8 cellular contexts compared by ENCODE assay signal in the genomic region with DNA sequence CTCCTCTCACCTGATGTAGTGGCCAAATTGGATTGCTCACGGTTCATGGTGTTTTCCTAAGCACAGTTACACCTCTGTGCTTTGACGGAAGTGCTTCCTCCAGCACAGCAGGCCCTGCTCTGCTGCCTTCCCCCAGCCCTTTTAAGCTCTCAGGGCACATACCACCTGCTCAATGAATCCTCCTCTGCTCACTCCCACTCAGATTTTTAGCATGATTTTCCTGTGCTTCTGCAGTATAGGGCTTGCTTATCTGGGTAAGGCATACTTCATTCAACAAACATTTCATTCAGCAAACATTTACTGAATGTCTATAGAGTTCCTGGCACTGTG.
DNase-seq lines count a peak whose midpoint lies in the region; ATAC-seq and TF ChIP-seq lines count a peak whose summit lies in the region.

No MANE protein-coding gene starts in this region.

- H4K20me1 ChIP-seq in OCI-LY3 (ENCODE audit: insufficient read depth, low read length) = no peaks in the 10 kb centered on the region

- no peaks in the 10 kb centered on the region for H3K79me2 ChIP-seq in OCI-LY3 (ENCODE audit: low read length)

- H3K4me1 ChIP-seq in OCI-LY3 (ENCODE audit: low read length) = peaks cover 31% of the 10 kb centered on the region

- no peaks in the 10 kb centered on the region for H3K9me3 ChIP-seq in OCI-LY3 (ENCODE audit: insufficient read depth, low read length)

- no peak overlapping the region for H3K9ac ChIP-seq in OCI-LY3 (ENCODE audit: low read length)

- H3K27ac ChIP-seq in OCI-LY3 (ENCODE audit: low read length) = no peak overlapping the region

- no peak overlapping the region for H3K4me2 ChIP-seq in OCI-LY3 (ENCODE audit: low read length)

- TF ChIP-seq CTCF in OCI-LY3 (IDR thresholded peaks at IDR 0.05; ENCODE audit: low read depth, low read length) (no peak), omental fat pad (IDR thresholded peaks at IDR 0.05) (no peak)

- peak overlapping the region; percentile 59; the same call in 1 of the 2 replicates for H2AFZ ChIP-seq in OCI-LY3 (ENCODE audit: low read depth, low read length)

- DNase-seq in DMS53 (lab: John Stamatoyannopoulos, UW) = peak; percentile 72
- peak; percentile 34 for DNase-seq in glomerular visceral epithelial cell (ENCODE audit: extremely low spot score)
- no peak for DNase-seq in NCI-H446 treated with DMSO at 0.1 percent for 48 hours (lab: John Stamatoyannopoulos, UW)
- DNase-seq in NCI-H524 treated with DMSO at 0.1 percent for 48 hours (lab: John Stamatoyannopoulos, UW) = no peak
- no peak for DNase-seq in omental fat pad (ENCODE audit: low spot score)
- DNase-seq in left lobe of liver (ENCODE audit: low spot score) = no peak

- no peaks in the 10 kb centered on the region for H3K27me3 ChIP-seq in OCI-LY3 (ENCODE audit: low read depth, low read length)

- no peak overlapping the region for H3K4me3 ChIP-seq in OCI-LY3 (ENCODE audit: low read length)

- no peaks in the 10 kb centered on the region for H3K36me3 ChIP-seq in OCI-LY3 (replicated peaks; ENCODE audit: low read depth, low read length)

- ATAC-seq in GM21737 (IDR thresholded peaks at IDR 0.05; ENCODE audit: unreplicated experiment) (peak; percentile 38), omental fat pad (ENCODE audit: low FRiP score) (no peak), left lobe of liver (no peak)

Comparison
In these comparisons a context has a peak if more than half of its experiments do, and no peak if none do; other contexts are left out.
1. DNase-seq: peak in DMS53 (single experiment) and glomerular visceral epithelial cell (single experiment); none in NCI-H446 treated with DMSO at 0.1 percent for 48 hours (single experiment), NCI-H524 treated with DMSO at 0.1 percent for 48 hours (single experiment), omental fat pad (single experiment) and left lobe of liver (single experiment).